ENCODE assay signal across 13 cellular contexts in genomic region chr2:9392895-9393757, GRCh38. TPM values are rescaled to one million over a fixed set of nuclear protein-coding genes. Genes with fewer than 3 reads are reported as not detected.
A peak's percentile ranks its signal among the peaks of the same experiment; 100 is the strongest.
DNase-seq lines count a peak whose midpoint lies in the region; ATAC-seq, FAIRE-seq and TF ChIP-seq lines count a peak whose summit lies in the region.
"Had no signal": no experiment of that assay in that cellular context is flagged by ENCODE, and none has a peak within 500 bp of the region (broad histone marks: within the 10 kb centered on the region; RNA-seq: fewer than 3 reads in every experiment).

No MANE protein-coding gene starts in this region.

- no peak overlapping the region for H2BK20ac ChIP-seq in H1 (ENCODE audit: low read length)

- H3K18ac ChIP-seq in H1 (ENCODE audit: extremely low read depth, low read length), result no peak overlapping the region

- no peak overlapping the region for H4K5ac ChIP-seq in H1 (ENCODE audit: insufficient read length, low read depth, low read length)

- H3K9me3 ChIP-seq in HUES64 (ENCODE audit: insufficient read depth, low read depth, low read length) (no peaks in the 10 kb centered on the region), H1 (ENCODE audit: insufficient read depth in 2 of 2, low read depth in 1 of 2, low read length in 1 of 2) (no peaks in the 10 kb centered on the region), stomach (no peaks in the 10 kb centered on the region)

- no peak overlapping the region for H4K8ac ChIP-seq in H1 (ENCODE audit: extremely low read depth, insufficient read depth, low read length)

- H3K79me1 ChIP-seq in H1 (ENCODE audit: low read depth, low read length), result no peaks in the 10 kb centered on the region

- H3K27ac ChIP-seq in HUES64 (ENCODE audit: low read depth, low read length) (peak overlapping the region; percentile 39; the same call in 1 of the 2 replicates), H1 (ENCODE audit: low read depth, low read length) (no peak overlapping the region), layer of hippocampus (ENCODE audit: low read depth, low read length) (peak overlapping the region; percentile 19), stomach (peak overlapping the region in 4 of 5 donors; percentile 20 to 63 (median 42))

- no peak overlapping the region for H3K56ac ChIP-seq in H1 (replicated peaks; ENCODE audit: insufficient read length, low read depth, low read length)

- 0 out of 2 replicates have a peak overlapping the region, but pooled peaks have one; percentile 28 for H2AK5ac ChIP-seq in H1 (ENCODE audit: low read depth, low read length)

- H3K4me3 ChIP-seq in HUES64 (ENCODE audit: low read length) (no peak overlapping the region), H1 (ENCODE audit: extremely low read depth in 1 of 4, insufficient read depth in 2 of 4, low read depth in 3 of 4, low read length in 4 of 4) (0 out of 8 replicates have a peak overlapping the region, but pooled peaks of 1 of the 4 experiments have one; percentile 21), stomach (no peak overlapping the region)
- H3K4me3 ChIP-seq: lung had no signal

- ATAC-seq in esophagus mucosa, result no peak

- H2AFZ ChIP-seq in H1 (ENCODE audit: low read length), result no peak overlapping the region

- H2BK12ac ChIP-seq in H1 (ENCODE audit: low read depth, low read length), result no peak overlapping the region

- no peak overlapping the region for H4K91ac ChIP-seq in H1 (replicated peaks; ENCODE audit: insufficient read length, low read length)

- no peak overlapping the region for H2BK5ac ChIP-seq in H1 (ENCODE audit: low read depth, low read length)

- no peaks in the 10 kb centered on the region for H3K23me2 ChIP-seq in H1 (ENCODE audit: low read depth, low read length)

- TF ChIP-seq CTCF in H1 (IDR thresholded peaks at IDR 0.05; ENCODE audit: control extremely low read depth in 1 of 3, insufficient read depth in 1 of 3, low read depth in 1 of 3, low read length in 3 of 3) (no peak), stomach (IDR thresholded peaks at IDR 0.05) (no peak)

- no peak overlapping the region for H3K4ac ChIP-seq in H1 (replicated peaks; ENCODE audit: insufficient read length, low read depth, low read length)

- no peak overlapping the region for H3K14ac ChIP-seq in H1 (ENCODE audit: insufficient read length)

- H3K79me2 ChIP-seq in H1 (ENCODE audit: control insufficient read depth in 1 of 2, insufficient read depth in 2 of 2, low read length in 2 of 2), result no peaks in the 10 kb centered on the region

- peak overlapping the region; percentile 3 to 18; a peak in 1 of 4 replicates for H3K4me2 ChIP-seq in H1 (ENCODE audit: insufficient read depth in 1 of 2, low read depth in 2 of 2, low read length in 2 of 2)

- DNase-seq in H1 (ENCODE audit: low read depth in 1 of 2, low spot score in 2 of 2) (no peak), stomach (no peak), NCI-H510A treated with DMSO at 0.1 percent for 48 hours (lab: John Stamatoyannopoulos, UW) (no peak), RKO (ENCODE audit: low spot score) (no peak), OCI-M1 (lab: John Stamatoyannopoulos, UW) (no peak)
- DNase-seq: activated naive CD8-positive, alpha-beta T cell treated with anti-CD3 and anti-CD28 coated beads for 36 hours; CD4-positive, alpha-beta T cell; NCI-H524; SW 1271 had no signal

- H3K23ac ChIP-seq in H1 (ENCODE audit: insufficient read length), result no peak overlapping the region

- POLR2A ChIA-PET in H1 (lab: Charles Lee; ENCODE audit: partially characterized antibody), result no interaction called here

- intact Hi-C loops in stomach (cut with DNase I; ENCODE audit: low total_unique reads), result no loop called here

- no peak overlapping the region for H3K9ac ChIP-seq in HUES64 (ENCODE audit: low read depth, low read length)
- no peak overlapping the region for H3K9ac ChIP-seq in H1 (replicated peaks in 1 of 4; ENCODE audit: extremely low read depth in 1 of 4, low read depth in 3 of 4, low read length in 3 of 4)

- H3K27me3 ChIP-seq in HUES64 (ENCODE audit: insufficient read depth, low read length) (no peaks in the 10 kb centered on the region), H1 (replicated peaks in 1 of 4; ENCODE audit: control insufficient read depth in 3 of 4, extremely low read depth in 1 of 4, insufficient read depth in 3 of 4, low read length in 3 of 4) (no peaks in the 10 kb centered on the region), layer of hippocampus (ENCODE audit: control insufficient read depth, insufficient read depth, low read length) (no peaks in the 10 kb centered on the region), stomach (no peaks in the 10 kb centered on the region)

- H3K4me1 ChIP-seq in HUES64 (ENCODE audit: insufficient read depth, low read length) (peaks cover 15% of the 10 kb centered on the region; the same call in 1 of the 2 replicates), H1 (replicated peaks in 1 of 4; ENCODE audit: control insufficient read depth in 3 of 4, insufficient read depth in 4 of 4, low read length in 3 of 4) (peaks cover 4 to 7% (median 6%) of the 10 kb centered on the region in 4 experiments; a peak in 6 of 7 replicates), stomach (no peaks in the 10 kb centered on the region)

- TF ChIP-seq RAD21 in H1 (IDR thresholded peaks at IDR 0.05 in 1 of 2, conservative IDR thresholded peaks at IDR 0.05 in 1 of 2; ENCODE audit: low read depth in 2 of 2, low read length in 2 of 2), result no peak

- H3K36me3 ChIP-seq in HUES64 (ENCODE audit: insufficient read depth, low read length) (peaks cover 18% of the 10 kb centered on the region; the same call in 1 of the 2 replicates), H1 (ENCODE audit: control insufficient read depth in 2 of 4, insufficient read depth in 4 of 4, low read length in 3 of 4) (peaks cover 0 to 2% (median under 1%) of the 10 kb centered on the region in 4 experiments; a peak in 4 of 8 replicates), stomach (peaks cover 13 to 88% (median 83%) of the 10 kb centered on the region in 4 donors)

- no peak for FAIRE-seq in H1 (lab: Jason Lieb, UNC)

- no peak overlapping the region; the same call in 1 of the 2 replicates for H2BK15ac ChIP-seq in H1 (ENCODE audit: low read length)

- peaks cover 2 to 4% of the 10 kb centered on the region in 2 experiments for H4K20me1 ChIP-seq in H1 (replicated peaks in 1 of 2; ENCODE audit: control insufficient read depth in 1 of 2, insufficient read depth in 2 of 2, low read length in 2 of 2)

- CTCF ChIA-PET in H1 (lab: Charles Lee; ENCODE audit: partially characterized antibody), result interaction anchor here (0.7 to 1.2 kb wide), 7 partner anchors 15 to 251 kb away, joined by 3 to 5 read pairs (median 3); partner anchors contain the start of gene ASAP2

- H2BK120ac ChIP-seq in H1 (replicated peaks; ENCODE audit: low read depth, low read length), result no peak overlapping the region

- 54% methylated on average over 27 of the region's 27 CpGs for WGBS in HUES64
- WGBS in H1 (ENCODE audit: extremely low coverage in 1 of 2, insufficient coverage in 1 of 2, insufficient read length in 1 of 2, insufficient replicate concordance in 2 of 2, low coverage in 1 of 2, low lambda C conversion rate in 2 of 2, missing lambda C conversion rate in 1 of 2), 2 experiments, result 74% methylated on average over 20 of the region's 27 CpGs; no CpG with 5 or more reads in 1 of the 2 experiments
- WGBS in stomach, 5 donors, result 70 to 77% (median 74%) methylated on average over 23 to 27 of the region's 27 CpGs

- TF ChIP-seq EP300 in H1 (IDR thresholded peaks at IDR 0.05; ENCODE audit: borderline replicate concordance in 1 of 2, low read depth in 2 of 2, low read length in 2 of 2) (no peak), stomach (IDR thresholded peaks at IDR 0.05) (no peak)

- TF ChIP-seq POLR2A in H1 (IDR thresholded peaks at IDR 0.05; ENCODE audit: control extremely low read depth in 1 of 2, low read depth in 2 of 2, low read length in 2 of 2), result no peak
- TF ChIP-seq POLR2A in stomach (IDR thresholded peaks at IDR 0.05), result no peak

TF ChIP-seq in H1, 55 proteins besides CTCF, POLR2A, EP300 and RAD21 (continues in another document):
- TF ChIP-seq KDM1A (IDR thresholded peaks at IDR 0.05; ENCODE audit: borderline replicate concordance, low read length), result no peak
- TF ChIP-seq SUZ12 (IDR thresholded peaks at IDR 0.05; ENCODE audit: low read length), result no peak
- no peak for TF ChIP-seq SP1 (IDR thresholded peaks at IDR 0.05; ENCODE audit: low read depth, low read length)
- TF ChIP-seq SRF (IDR thresholded peaks at IDR 0.05; ENCODE audit: low read depth, low read length), result no peak
- no peak for TF ChIP-seq SP4 (IDR thresholded peaks at IDR 0.05; ENCODE audit: low read length)
- TF ChIP-seq TAF7 (optimal IDR thresholded peaks at IDR 0.05; ENCODE audit: borderline replicate concordance, low read depth, low read length), result no peak
- no peak for TF ChIP-seq NRF1 (IDR thresholded peaks at IDR 0.05; ENCODE audit: low read depth, low read length)
- no peak for TF ChIP-seq SIX5 (IDR thresholded peaks at IDR 0.05; ENCODE audit: low read depth, low read length)

RNA-seq across cellular contexts. Expression of gene ITGB1BP1, which starts 30.2 kb away (rescaled TPM):
- polyA plus RNA-seq in HUES64 (2013, experiment 1 of 2), result 29.8 TPM
- polyA plus RNA-seq in HUES64 (2013, experiment 2 of 2), result 38.1 TPM
- 45.4 and 50.1 TPM in 2 replicates for total RNA-seq in H1 (2021; fragmentation: NEBNext Ultra II Directional; extraction: Animal tissue kit (Norgen Biotek cat#: 25700))
- polyA plus RNA-seq in H1 (2011; rRNA removed) (8.9 and 16.1 TPM in 2 replicates), stomach (10 to 100 TPM; 67.8 to 78.5 (median 71.5) TPM)
- polyA plus RNA-seq in H1 (2011; cell fraction: cytosol; rRNA removed), result 18.5 TPM
- 8.6 TPM for polyA plus RNA-seq in H1 (2011; cell fraction: nucleus; rRNA removed)
- polyA plus RNA-seq in H1 (2012, experiment 1 of 2), result 30.5 to 43.9 TPM (median 32.6 TPM) in 4 replicates
- 11.6 TPM for polyA plus RNA-seq in H1 (2012, experiment 2 of 2)
- 34.6 TPM for polyA plus RNA-seq in H1 (2013, experiment 1 of 2)
- 34.6 TPM for polyA plus RNA-seq in H1 (2013, experiment 2 of 2)
- 7.3 and 9.3 TPM in 2 replicates for polyA minus RNA-seq in H1 (2011; rRNA and poly(A)+ RNA removed)
- polyA minus RNA-seq in H1 (2011; cell fraction: cytosol; rRNA and poly(A)+ RNA removed), result 8.7 TPM
- 9.3 TPM for polyA minus RNA-seq in H1 (2011; cell fraction: nucleus; rRNA and poly(A)+ RNA removed)
- total RNA-seq in stomach (100 to 1,000 TPM in 1 of 5 donors, 10 to 100 TPM in 4; 20.1 to 117 (median 36.2) TPM), esophagus mucosa (53.8 TPM)

RNA-seq across cellular contexts. Expression of gene CPSF3, which starts 30.3 kb away (rescaled TPM):
- 95.6 TPM for polyA plus RNA-seq in HUES64 (2013, experiment 1 of 2)
- polyA plus RNA-seq in HUES64 (2013, experiment 2 of 2), result 96.2 TPM
- total RNA-seq in H1 (2021; fragmentation: NEBNext Ultra II Directional; extraction: Animal tissue kit (Norgen Biotek cat#: 25700)), result 90.1 and 93.3 TPM in 2 replicates
- polyA plus RNA-seq in H1 (2011; rRNA removed) (34.8 and 44.5 TPM in 2 replicates), stomach (10 to 100 TPM; 12.4 to 15.0 (median 13.3) TPM)
- polyA plus RNA-seq in H1 (2011; cell fraction: cytosol; rRNA removed), result 45.5 TPM
- 19.9 TPM for polyA plus RNA-seq in H1 (2011; cell fraction: nucleus; rRNA removed)
- 82.3 to 139 TPM (median 89.0 TPM) in 4 replicates for polyA plus RNA-seq in H1 (2012, experiment 1 of 2)
- polyA plus RNA-seq in H1 (2012, experiment 2 of 2), result 7.4 TPM
- 65.7 TPM for polyA plus RNA-seq in H1 (2013, experiment 1 of 2)
- polyA plus RNA-seq in H1 (2013, experiment 2 of 2), result 62.7 TPM
- polyA minus RNA-seq in H1 (2011; rRNA and poly(A)+ RNA removed), result 47.9 and 55.2 TPM in 2 replicates
- polyA minus RNA-seq in H1 (2011; cell fraction: cytosol; rRNA and poly(A)+ RNA removed), result 43.7 TPM
- polyA minus RNA-seq in H1 (2011; cell fraction: nucleus; rRNA and poly(A)+ RNA removed), result 53.2 TPM
- total RNA-seq in stomach (10 to 100 TPM in 4 of 5 donors, 1 to 10 TPM in 1; 8.2 to 55.3 (median 19.7) TPM), esophagus mucosa (26.2 TPM)
